ENCODE assay signal across 8 cellular contexts in genomic region chr10:86363184-86363832, GRCh38.
DNase-seq lines count a peak whose midpoint lies in the region; ATAC-seq lines count a peak whose summit lies in the region.

No MANE protein-coding gene starts in this region.

- peak overlapping the region; percentile 23 for H3K4me3 Mint-ChIP-seq in activated T-cell treated with anti-CD3 and anti-CD28 coated beads, Interleukin-2, amount 50 U/mL, for 24 hours

- no peak for ATAC-seq in HG03159 (IDR thresholded peaks at IDR 0.05; ENCODE audit: unreplicated experiment)

- H3K9me3 Mint-ChIP-seq in activated T-cell treated with anti-CD3 and anti-CD28 coated beads, Interleukin-2, amount 50 U/mL, for 24 hours, result no peaks in the 10 kb centered on the region

- peaks cover 55% of the 10 kb centered on the region for H3K27me3 Mint-ChIP-seq in activated T-cell treated with anti-CD3 and anti-CD28 coated beads, Interleukin-2, amount 50 U/mL, for 24 hours

- H3K36me3 Mint-ChIP-seq in activated T-cell treated with anti-CD3 and anti-CD28 coated beads, Interleukin-2, amount 50 U/mL, for 24 hours (ENCODE audit: low read depth), result no peaks in the 10 kb centered on the region

- no peak overlapping the region for H3K27ac Mint-ChIP-seq in activated T-cell treated with anti-CD3 and anti-CD28 coated beads, Interleukin-2, amount 50 U/mL, for 24 hours

- no peak for DNase-seq in activated T-cell treated with anti-CD3 and anti-CD28 coated beads, Interleukin-2, amount 50 U/mL, for 24 hours
- DNase-seq in activated T-cell treated with anti-CD3 and anti-CD28 coated beads, Interleukin-2, amount 50 U/mL, for 1 hour, result no peak
- DNase-seq in anterior cingulate cortex (lab: John Stamatoyannopoulos, UW) (peak in 30 of 58 donors; percentile 25 to 61 (median 42)), islet precursor cell (peak; percentile 86), superior temporal gyrus (ENCODE audit: extremely low spot score) (peak; percentile 64), AG08395 (ENCODE audit: low spot score) (no peak)
- DNase-seq in stimulated activated CD4-positive, alpha-beta T cell treated with anti-CD3 and anti-CD28 coated beads, Interleukin-1b, Interleukin-23, amount 100 ng/mL, for 48 hours, result no peak

- peaks cover 20% of the 10 kb centered on the region for H3K4me1 Mint-ChIP-seq in activated T-cell treated with anti-CD3 and anti-CD28 coated beads, Interleukin-2, amount 50 U/mL, for 24 hours (ENCODE audit: low read depth)

Comparison
In these comparisons a context has a peak if more than half of its experiments do, and no peak if none do; other contexts are left out.
1. DNase-seq: peak in anterior cingulate cortex (30 of 58), islet precursor cell (single experiment) and superior temporal gyrus (single experiment); none in activated T-cell treated with anti-CD3 and anti-CD28 coated beads, Interleukin-2, amount 50 U/mL, for 24 hours (single experiment), activated T-cell treated with anti-CD3 and anti-CD28 coated beads, Interleukin-2, amount 50 U/mL, for 1 hour (single experiment), AG08395 (single experiment) and stimulated activated CD4-positive, alpha-beta T cell treated with anti-CD3 and anti-CD28 coated beads, Interleukin-1b, Interleukin-23, amount 100 ng/mL, for 48 hours (single experiment).